ENCODE assay signal across 26 cellular contexts in genomic region chr18:3492166-3492565, GRCh38. TPM values are rescaled to one million over a fixed set of nuclear protein-coding genes. Genes with fewer than 3 reads are reported as not detected.
DNase-seq lines count a peak whose midpoint lies in the region; ATAC-seq, FAIRE-seq and TF ChIP-seq lines count a peak whose summit lies in the region.
"Had no signal": no experiment of that assay in that cellular context is flagged by ENCODE, and none has a peak within 500 bp of the region (broad histone marks: within the 10 kb centered on the region; RNA-seq: fewer than 3 reads in every experiment).

No MANE protein-coding gene starts in this region.

- no peak for TF ChIP-seq POLR2A in right lobe of liver (IDR thresholded peaks at IDR 0.05)
- no peak for TF ChIP-seq POLR2A in HepG2 (IDR thresholded peaks at IDR 0.05; ENCODE audit: insufficient read depth in 1 of 2, low read depth in 2 of 2, low read length in 2 of 2)

- no peaks in the 10 kb centered on the region for H4K20me1 ChIP-seq in HepG2 (ENCODE audit: insufficient read depth, low read length)

- H3K36me3 ChIP-seq in right lobe of liver (no peaks in the 10 kb centered on the region), HepG2 (replicated peaks in 1 of 2; ENCODE audit: control insufficient read depth in 1 of 2, insufficient read depth in 2 of 2, low read length in 2 of 2) (no peaks in the 10 kb centered on the region), Panc1 (ENCODE audit: control insufficient read depth, insufficient read depth, low read length) (no peaks in the 10 kb centered on the region)
- H3K36me3 ChIP-seq: MG63, Peyer's patch had no signal

- H3K79me2 ChIP-seq in HepG2 (ENCODE audit: insufficient read depth, low read length): no peaks in the 10 kb centered on the region

- H3K4me3 Mint-ChIP-seq in nephron: no peak overlapping the region
- H3K4me3 Mint-ChIP-seq in mesothelial cell of epicardium: no peak overlapping the region
- H3K4me3 Mint-ChIP-seq: CD4-positive, alpha-beta memory T cell had no signal

- CTCF ChIA-PET in HepG2 (lab: Yijun Ruan, JAX; ENCODE audit: low intra/inter-chr PET ratio, low total read pairs): no interaction called here
- CTCF ChIA-PET in Panc1 (lab: Charles Lee): no interaction called here

- H3K27me3 ChIP-seq in right lobe of liver (no peaks in the 10 kb centered on the region), HepG2 (ENCODE audit: control insufficient read depth in 1 of 2, insufficient read depth in 2 of 2, low read length in 2 of 2) (peaks cover 0 to 10% of the 10 kb centered on the region in 2 experiments; a peak in 3 of 5 replicates), Panc1 (ENCODE audit: control insufficient read depth, insufficient read depth, low read length) (no peaks in the 10 kb centered on the region)
- H3K27me3 ChIP-seq: MG63, Peyer's patch had no signal

- no peaks in the 10 kb centered on the region for H3K9me3 Mint-ChIP-seq in nephron
- no peaks in the 10 kb centered on the region for H3K9me3 Mint-ChIP-seq in mesothelial cell of epicardium
- H3K9me3 Mint-ChIP-seq: CD4-positive, alpha-beta memory T cell had no signal

- POLR2A ChIA-PET in HepG2 (lab: Yijun Ruan, JAX) (no interaction called here), Panc1 (lab: Charles Lee) (no interaction called here)

- H3K9ac ChIP-seq in HepG2 (ENCODE audit: insufficient read depth, low read depth, low read length): no peak overlapping the region
- H3K9ac ChIP-seq: SK-N-SH had no signal

- H3K27ac ChIP-seq in right lobe of liver: no peak overlapping the region
- H3K27ac ChIP-seq in HepG2 (ENCODE audit: extremely low read length, insufficient read depth, low read length): no peak overlapping the region
- peak overlapping the region; percentile 98; the same call in 1 of the 2 replicates for H3K27ac ChIP-seq in Panc1 (ENCODE audit: low read length)
- H3K27ac ChIP-seq: Peyer's patch had no signal

- intact Hi-C loops in right lobe of liver (cut with DNase I): no loop called here
- intact Hi-C loops in HepG2 (cut with micrococcal nuclease; ENCODE audit: unreplicated experiment): no loop called here
- intact Hi-C loops in Panc1 (cut with micrococcal nuclease; ENCODE audit: unreplicated experiment): no loop called here

- TF ChIP-seq CTCF in right lobe of liver (IDR thresholded peaks at IDR 0.05): no peak
- no peak for TF ChIP-seq CTCF in HepG2 (CRISPR knock-in tag; IDR thresholded peaks at IDR 0.05)
- TF ChIP-seq CTCF in Panc1 (IDR thresholded peaks at IDR 0.05): no peak
- TF ChIP-seq CTCF in nephron (IDR thresholded peaks at IDR 0.05; ENCODE audit: unreplicated experiment in 3 of 3): no peak
- no peak for TF ChIP-seq CTCF in mesothelial cell of epicardium (IDR thresholded peaks at IDR 0.05; ENCODE audit: unreplicated experiment)

- H3K4me1 Mint-ChIP-seq in nephron: peaks cover 5% of the 10 kb centered on the region
- H3K4me1 Mint-ChIP-seq in mesothelial cell of epicardium: no peaks in the 10 kb centered on the region

- H3K4me2 ChIP-seq in HepG2 (ENCODE audit: low read depth, low read length): no peak overlapping the region
- H3K4me2 ChIP-seq: SK-N-SH had no signal

- WGBS in right lobe of liver (ENCODE audit: insufficient coverage, low coverage, low lambda C conversion rate, missing lambda C conversion rate): 50% methylated on average over 1 of the region's 1 CpG
- WGBS in HepG2 (ENCODE audit: low lambda C conversion rate): no CpG with 5 or more reads among the region's 1 CpG

- peak overlapping the region; percentile 68 to 82 (median 78) for H3K27ac Mint-ChIP-seq in nephron
- no peak overlapping the region for H3K27ac Mint-ChIP-seq in mesothelial cell of epicardium
- H3K27ac Mint-ChIP-seq: CD4-positive, alpha-beta memory T cell had no signal

- H3K4me3 ChIP-seq in right lobe of liver (no peak overlapping the region), HepG2 (replicated peaks in 1 of 3; ENCODE audit: insufficient read depth in 1 of 3, low read depth in 2 of 3, low read length in 3 of 3) (no peak overlapping the region), Panc1 (ENCODE audit: low read depth in 2 of 2, low read length in 2 of 2) (no peak overlapping the region)
- H3K4me3 ChIP-seq: MG63, Peyer's patch had no signal

- no TSS peak for BruUV-seq in HepG2 (replicated peaks; lab: Mats Ljungman, UMichigan)
- no TSS peak for BruUV-seq in Panc1 (replicated peaks; lab: Mats Ljungman, UMichigan)

- no peak for FAIRE-seq in HepG2 (lab: Jason Lieb, UNC)
- FAIRE-seq: A204.1, GM18507, H54, HTR-8/SVneo had no signal

- ATAC-seq in right lobe of liver (peak in 3 of 4 donors; percentile 45 to 50 (median 48)), HepG2 (no peak), Panc1 (no peak)

- DNase-seq in right lobe of liver (no peak), HepG2 (ENCODE audit: low spot score) (no peak), Panc1 (ENCODE audit: low read depth, low spot score) (no peak), NCI-H1436 treated with DMSO at 0.1 percent for 48 hours (lab: John Stamatoyannopoulos, UW) (no peak), mesothelial cell of epicardium (ENCODE audit: low spot score in 2 of 2, unreplicated experiment in 2 of 2) (no peak)
- DNase-seq in activated CD8-positive, alpha-beta memory T cell treated with anti-CD3 and anti-CD28 coated beads for 24 hours: no peak
- DNase-seq: AML-193; C1 segment of cervical spinal cord; CD4-positive, alpha-beta memory T cell; COR-L47; KBM-7; MG63; NCI-H1105 treated with DMSO at 0.1 percent for 48 hours; NCI-H2029; NCI-H446 treated with DMSO at 0.1 percent for 48 hours; NCI-H526; NCI-H82; Peyer's patch; SIG-M5; SK-N-SH; SW 1271 had no signal

- in situ Hi-C loops in HepG2 (cut with HindIII; ENCODE audit: extremely low pct_ligation_motif_present, low pct_unique_long_range_greater_than_20kb): loop anchor here (25.0 kb wide), 1 partner anchor 105 kb away; no protein-coding TSS in a partner anchor
- in situ Hi-C loops in Panc1 (cut with HindIII; ENCODE audit: low pct_unique_long_range_greater_than_20kb, low sequenced_read_pairs): no loop called here

- H3K36me3 Mint-ChIP-seq in nephron (ENCODE audit: low read depth) (no peaks in the 10 kb centered on the region), mesothelial cell of epicardium (no peaks in the 10 kb centered on the region)
- H3K36me3 Mint-ChIP-seq: CD4-positive, alpha-beta memory T cell had no signal

- H3K9me3 ChIP-seq in right lobe of liver (no peaks in the 10 kb centered on the region), HepG2 (ENCODE audit: low read length) (no peaks in the 10 kb centered on the region), Panc1 (ENCODE audit: control insufficient read depth, insufficient read depth, low read depth, low read length) (no peaks in the 10 kb centered on the region)
- H3K9me3 ChIP-seq: MG63, Peyer's patch, SK-N-SH had no signal

- H3K4me1 ChIP-seq in right lobe of liver (peaks cover 0 to 13% (median 3%) of the 10 kb centered on the region in 4 donors), HepG2 (ENCODE audit: insufficient read depth, low read length) (peaks cover 6% of the 10 kb centered on the region; the same call in 1 of the 2 replicates), Panc1 (ENCODE audit: control insufficient read depth, insufficient read depth, low read length) (peaks cover 50% of the 10 kb centered on the region)
- H3K4me1 ChIP-seq: Peyer's patch had no signal

- H2AFZ ChIP-seq in HepG2 (ENCODE audit: low read length): no peak overlapping the region

- no peak for TF ChIP-seq EP300 in HepG2 (IDR thresholded peaks at IDR 0.05; ENCODE audit: low read depth in 2 of 2, low read length in 2 of 2)
- TF ChIP-seq EP300 in HepG2 (CRISPR knock-in tag; IDR thresholded peaks at IDR 0.05; ENCODE audit: borderline replicate concordance): no peak

- H3K27me3 Mint-ChIP-seq in nephron (ENCODE audit: low read depth): no peaks in the 10 kb centered on the region
- H3K27me3 Mint-ChIP-seq in mesothelial cell of epicardium (ENCODE audit: low read depth): no peaks in the 10 kb centered on the region

- TF ChIP-seq RAD21 in HepG2 (CRISPR knock-in tag; IDR thresholded peaks at IDR 0.05): no peak

TF ChIP-seq in HepG2, 621 proteins besides CTCF, POLR2A, EP300 and RAD21 (continues in another document):
- TF ChIP-seq ZNF607 (CRISPR knock-in tag; IDR thresholded peaks at IDR 0.05; ENCODE audit: borderline replicate concordance): no peak
- TF ChIP-seq MED13 (CRISPR knock-in tag; IDR thresholded peaks at IDR 0.05): no peak
- TF ChIP-seq MED8 (CRISPR knock-in tag; IDR thresholded peaks at IDR 0.05; ENCODE audit: insufficient replicate concordance): no peak
- TF ChIP-seq ZNF567 (CRISPR knock-in tag; IDR thresholded peaks at IDR 0.05; ENCODE audit: borderline replicate concordance): no peak
- no peak for TF ChIP-seq ZMYM2 (CRISPR knock-in tag; IDR thresholded peaks at IDR 0.05)
- no peak for TF ChIP-seq SIX1 (CRISPR knock-in tag; IDR thresholded peaks at IDR 0.05; ENCODE audit: borderline replicate concordance)
- no peak for TF ChIP-seq ZBTB7A (CRISPR knock-in tag; IDR thresholded peaks at IDR 0.05)

RNA-seq across cellular contexts. Expression of gene TGIF1, which starts 42.2 kb away (rescaled TPM):
- total RNA-seq in right lobe of liver: 10 to 100 TPM; 11.3 to 41.4 (median 22.3) TPM
- 44.0 and 50.0 TPM in 2 replicates for total RNA-seq in HepG2 (2016; rRNA removed; fragmentation: Illumina TruSeq; extraction: Trizol)
- 15.3 and 17.9 TPM in 2 replicates for total RNA-seq in HepG2 (2016; cell fraction: cytosol; rRNA removed; fragmentation: Illumina TruSeq; extraction: Trizol; ENCODE audit: low read depth)
- 39.7 and 48.5 TPM in 2 replicates for total RNA-seq in HepG2 (2016; cell fraction: insoluble cytoplasmic fraction; rRNA removed; fragmentation: Illumina TruSeq; extraction: Trizol)
- 31.9 and 33.8 TPM in 2 replicates for total RNA-seq in HepG2 (2016; cell fraction: membrane; rRNA removed; fragmentation: Illumina TruSeq; extraction: Trizol)
- 48.5 and 49.4 TPM in 2 replicates for total RNA-seq in HepG2 (2016; cell fraction: nucleus; rRNA removed; fragmentation: Illumina TruSeq; extraction: Trizol)
- 76.1 and 76.3 TPM in 2 replicates for polyA plus RNA-seq in HepG2 (2011; rRNA removed)
- polyA plus RNA-seq in HepG2 (2011; cell fraction: cytosol; rRNA removed): 82.7 and 83.0 TPM in 2 replicates
- 170 and 172 TPM in 2 replicates for polyA plus RNA-seq in HepG2 (2011; cell fraction: nucleus; rRNA removed)
- 35.4 and 51.3 TPM in 2 replicates for polyA plus RNA-seq in HepG2 (2012)
- 8.5 and 8.6 TPM in 2 replicates for polyA plus RNA-seq in HepG2 (2016; cell fraction: cytosol; fragmentation: Illumina TruSeq; extraction: Trizol; ENCODE audit: low read depth)
- 37.9 and 44.1 TPM in 2 replicates for polyA plus RNA-seq in HepG2 (2016; cell fraction: insoluble cytoplasmic fraction; fragmentation: Illumina TruSeq; extraction: Trizol; ENCODE audit: low read depth)
- polyA plus RNA-seq in HepG2 (2016; cell fraction: membrane; fragmentation: Illumina TruSeq; extraction: Trizol; ENCODE audit: low read depth): 16.3 and 18.7 TPM in 2 replicates
- 82.0 and 82.8 TPM in 2 replicates for polyA plus RNA-seq in HepG2 (2016; cell fraction: nucleus; fragmentation: Illumina TruSeq; extraction: Trizol; ENCODE audit: insufficient read depth, low read depth)
- polyA minus RNA-seq in HepG2 (2011; rRNA and poly(A)+ RNA removed; ENCODE audit: low replicate concordance): 89.5 and 113 TPM in 2 replicates
- polyA minus RNA-seq in HepG2 (2011; cell fraction: cytosol; rRNA and poly(A)+ RNA removed): 43.2 and 45.1 TPM in 2 replicates
- 66.8 and 68.0 TPM in 2 replicates for polyA minus RNA-seq in HepG2 (2011; cell fraction: nucleus; rRNA and poly(A)+ RNA removed)
- total RNA-seq in Panc1 (2021; ENCODE audit: unreplicated experiment): 171 TPM
- 131 TPM for polyA plus RNA-seq in Panc1 (2012; ENCODE audit: insufficient read length)
- total RNA-seq in mesothelial cell of epicardium: 96.6 to 110 TPM (median 103 TPM) in 3 replicates

Comparison
In these comparisons a context has a peak if more than half of its experiments do, and no peak if none do; other contexts are left out.
1. ATAC-seq: peak in right lobe of liver (3 of 4); none in HepG2 (single experiment) and Panc1 (single experiment).